Comparison of ENCODE assay signal across 27 cellular contexts in the genomic region with DNA sequence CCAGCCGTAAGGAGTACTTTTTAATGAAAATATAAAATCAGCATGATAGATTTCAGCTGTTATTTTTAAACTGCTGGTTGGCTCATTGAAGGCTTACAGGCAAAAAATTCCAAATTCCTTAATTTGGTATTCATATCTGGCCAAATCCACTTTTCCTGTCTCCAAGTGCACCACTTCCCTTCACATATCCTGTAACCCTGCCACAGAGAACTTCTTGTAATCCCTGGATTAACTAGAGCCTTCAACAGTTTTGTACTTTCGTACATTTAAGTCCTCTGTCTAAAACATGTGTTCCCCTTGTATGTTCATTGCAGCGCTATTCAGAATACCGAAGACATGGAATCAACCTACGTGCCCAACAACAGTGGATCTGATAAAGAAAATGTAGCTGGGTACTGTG.
"Had no signal": no experiment of that assay in that cellular context is flagged by ENCODE, and none has a peak within 500 bp of the region (broad histone marks: within the 10 kb centered on the region; RNA-seq: fewer than 3 reads in every experiment).

No MANE protein-coding gene starts in this region.

- H3K4me2 ChIP-seq: hepatocyte had no signal

- H3K9me3 ChIP-seq: adrenal gland, esophagus muscularis mucosa, gastroesophageal sphincter, heart right ventricle had no signal

- ATAC-seq: activated naive CD8-positive, alpha-beta T cell treated with anti-CD3 and anti-CD28 coated beads, Interleukin-2, amount 50 U/mL, for 24 hours; activated T-cell treated with anti-CD3 and anti-CD28 coated beads, Interleukin-2, amount 50 U/mL, for 72 hours; effector memory CD8-positive, alpha-beta T cell; gastroesophageal sphincter; heart right ventricle had no signal

- H3K4me3 ChIP-seq: adrenal gland, ascending aorta, esophagus muscularis mucosa, gastroesophageal sphincter, heart right ventricle, hepatocyte had no signal

- DNase-seq: activated CD4-positive, alpha-beta memory T cell treated with anti-CD3 and anti-CD28 coated beads, Interleukin-2, amount 10 ng/mL, durations not matched to agents 7 days and 5 days; activated CD4-positive, alpha-beta T cell treated with anti-CD3 and anti-CD28 coated beads for 1 hour; activated CD4-positive, alpha-beta T cell treated with anti-CD3 and anti-CD28 coated beads for 4 hours; activated CD4-positive, alpha-beta T cell treated with anti-CD3 and anti-CD28 coated beads, Interleukin-2, amount 10 ng/mL, durations not matched to agents 7 days and 5 days; activated CD4-positive, alpha-beta T cell treated with anti-CD3 and anti-CD28 coated beads, Interleukin-2, amount 50 U/mL, for 4 hours; activated CD8-positive, alpha-beta memory T cell treated with anti-CD3 and anti-CD28 coated beads, Interleukin-2, amount 50 U/mL, for 48 hours; activated gamma-delta T cell treated with Interleukin-2 at 50 U/mL for 16 hours; activated naive CD4-positive, alpha-beta T cell treated with anti-CD3 and anti-CD28 coated beads, Interleukin-2, amount 50 U/mL, for 16 hours; activated naive CD4-positive, alpha-beta T cell treated with Interleukin-2 at 50 U/mL for 16 hours; activated naive CD8-positive, alpha-beta T cell treated with anti-CD3 and anti-CD28 coated beads for 36 hours; activated naive CD8-positive, alpha-beta T cell treated with anti-CD3 and anti-CD28 coated beads, Interleukin-2, amount 50 U/mL, for 24 hours; activated T-cell treated with anti-CD3 and anti-CD28 coated beads for 4 hours; activated T-cell treated with anti-CD3 and anti-CD28 coated beads, Interleukin-2, amount 50 U/mL, for 24 hours; activated T-cell treated with anti-CD3 and anti-CD28 coated beads, Interleukin-2, amount 50 U/mL, for 72 hours; adrenal gland; cortex of kidney; dermis blood vessel endothelial cell; effector CD4-positive, alpha-beta T cell; effector memory CD8-positive, alpha-beta T cell; erythroblast; foreskin melanocyte; heart right ventricle; T-helper 2 cell had no signal

- H3K4me1 ChIP-seq: adrenal gland, ascending aorta, gastroesophageal sphincter had no signal

- H2AFZ ChIP-seq: hepatocyte had no signal

- H3K27ac ChIP-seq: adrenal gland, ascending aorta, esophagus muscularis mucosa, gastroesophageal sphincter, heart right ventricle, hepatocyte had no signal

- H3K27me3 ChIP-seq: adrenal gland, ascending aorta, esophagus muscularis mucosa, gastroesophageal sphincter, heart right ventricle, hepatocyte had no signal
